Comparison of ENCODE assay signal across 8 cellular contexts in the genomic region with DNA sequence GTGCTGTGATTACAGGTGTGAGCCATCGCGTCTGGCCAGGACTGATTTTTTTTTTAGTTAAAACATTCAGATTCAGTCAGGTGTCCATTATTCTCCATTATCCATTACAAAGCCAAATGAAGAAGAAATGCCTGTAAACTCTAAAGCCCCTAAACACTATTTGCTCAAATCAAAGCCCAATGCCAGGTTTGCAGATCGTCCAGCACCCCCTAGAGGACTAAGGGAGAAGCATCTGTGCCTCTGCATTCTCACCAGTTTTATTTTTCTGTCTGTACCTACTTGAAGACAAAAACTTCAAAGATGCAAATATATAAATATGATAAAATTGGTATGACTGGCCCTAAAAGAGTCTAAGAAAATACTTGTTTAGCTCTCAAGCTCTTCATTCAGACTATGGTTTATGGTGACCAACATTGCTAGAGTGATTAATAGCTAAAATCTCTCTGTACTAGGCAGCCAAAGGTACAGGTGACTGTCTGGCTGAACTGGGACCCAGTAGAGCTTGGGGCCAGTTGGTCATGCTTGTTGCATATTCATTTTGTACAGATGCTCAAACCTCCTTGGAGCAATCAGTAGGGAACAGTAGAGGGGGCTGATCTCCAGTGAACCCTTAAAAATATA.
DNase-seq lines count a peak whose midpoint lies in the region; ATAC-seq and TF ChIP-seq lines count a peak whose summit lies in the region.

No MANE protein-coding gene starts in this region.

- ATAC-seq in DND-41 (ENCODE audit: insufficient read depth, low read depth) (peak; percentile 67; the same call in 1 of the 3 replicates), lower lobe of right lung (peak; percentile 55 to 56), HG03521 (IDR thresholded peaks at IDR 0.05; ENCODE audit: unreplicated experiment) (no peak), HG02642 (IDR thresholded peaks at IDR 0.05; ENCODE audit: poor library complexity, unreplicated experiment) (no peak)

- TF ChIP-seq CTCF in 22Rv1 (IDR thresholded peaks at IDR 0.05) (peak; percentile 99), DND-41 (IDR thresholded peaks at IDR 0.05; ENCODE audit: borderline replicate concordance, extremely low read depth, low read length, poor library complexity, severe bottlenecking) (peak; percentile 86), astrocyte of the spinal cord (IDR thresholded peaks at IDR 0.05; ENCODE audit: low read depth, low read length) (peak; percentile 93), lower lobe of right lung (IDR thresholded peaks at IDR 0.05) (peak; percentile 81)

- H3K4me1 ChIP-seq in DND-41 (ENCODE audit: insufficient read depth, low read length) = no peaks in the 10 kb centered on the region
- peaks cover 20% of the 10 kb centered on the region for H3K4me1 ChIP-seq in lower lobe of right lung

- H3K4me3 ChIP-seq in DND-41 (ENCODE audit: low read depth in 1 of 2, low read length in 2 of 2) (no peak overlapping the region), astrocyte of the spinal cord (ENCODE audit: low read depth, low read length) (no peak overlapping the region), lower lobe of right lung (no peak overlapping the region)

- in situ Hi-C loops in astrocyte of the spinal cord (cut with HindIII; ENCODE audit: low sequenced_read_pairs) = no loop called here

- H3K27me3 ChIP-seq in DND-41 (ENCODE audit: insufficient read depth, low read length, poor library complexity) (no peaks in the 10 kb centered on the region), lower lobe of right lung (ENCODE audit: low read depth) (no peaks in the 10 kb centered on the region)

- H2AFZ ChIP-seq in DND-41 (ENCODE audit: low read depth, low read length) = no peak overlapping the region

- H3K27ac ChIP-seq in 22Rv1 (no peak overlapping the region), DND-41 (ENCODE audit: low read length) (no peak overlapping the region), lower lobe of right lung (no peak overlapping the region)

- H3K9me3 ChIP-seq in DND-41 (ENCODE audit: insufficient read depth, low read length, severe bottlenecking) (no peaks in the 10 kb centered on the region), lower lobe of right lung (no peaks in the 10 kb centered on the region)

- H3K4me2 ChIP-seq in DND-41 (ENCODE audit: insufficient read depth, low read length) = no peak overlapping the region

- H3K9ac ChIP-seq in DND-41 (ENCODE audit: low read depth, low read length) = no peak overlapping the region

- H3K79me2 ChIP-seq in DND-41 (ENCODE audit: insufficient read depth, low read length) = no peaks in the 10 kb centered on the region

- no peaks in the 10 kb centered on the region for H4K20me1 ChIP-seq in DND-41 (ENCODE audit: insufficient read depth, low read length)

- intact Hi-C loops in lower lobe of right lung (cut with DNase I) = no loop called here

- DNase-seq in DND-41 (peak; percentile 40), NCI-H2227 treated with DMSO at 0.1 percent for 48 hours (lab: John Stamatoyannopoulos, UW) (peak; percentile 19), astrocyte of the spinal cord (ENCODE audit: low read depth, low spot score) (peak; percentile 51), lower lobe of right lung (no peak), HuH-7.5 (ENCODE audit: low spot score) (no peak)

- H3K36me3 ChIP-seq in DND-41 (ENCODE audit: insufficient read depth, low read length) (peaks cover 9% of the 10 kb centered on the region; the same call in 1 of the 2 replicates), lower lobe of right lung (peaks cover 27% of the 10 kb centered on the region)

Comparison
In these comparisons a context has a peak if more than half of its experiments do, and no peak if none do; other contexts are left out.
1. ATAC-seq: peak in DND-41 (single experiment) and lower lobe of right lung (2 of 2); none in HG03521 (single experiment) and HG02642 (single experiment).
2. DNase-seq: peak in DND-41 (single experiment), NCI-H2227 treated with DMSO at 0.1 percent for 48 hours (single experiment) and astrocyte of the spinal cord (single experiment); none in lower lobe of right lung (single experiment) and HuH-7.5 (single experiment).
3. Peak in every context shown above with its lines, with median percentiles within 50 percentile points of each other: CTCF ChIP-seq.